ENCODE assay signal across 8 cellular contexts in genomic region chr1:1040004-1040991, GRCh38. TPM values are rescaled to one million over a fixed set of nuclear protein-coding genes. Genes with fewer than 3 reads are reported as not detected.
DNase-seq lines count a peak whose midpoint lies in the region; ATAC-seq and TF ChIP-seq lines count a peak whose summit lies in the region.

No MANE protein-coding gene starts in this region.

- H3K4me3 ChIP-seq in HCT116 (replicated peaks in 1 of 2; ENCODE audit: low read depth in 1 of 2, low read length in 2 of 2) (0 out of 4 replicates have a peak overlapping the region, but pooled peaks of 1 of the 2 experiments have one; percentile 18), OCI-LY7 (ENCODE audit: low read depth, low read length, poor library complexity, severe bottlenecking) (peak overlapping the region; percentile 40), fibroblast of pulmonary artery (replicated peaks; ENCODE audit: low read depth, low read length) (peak overlapping the region; percentile 44), subcutaneous abdominal adipose tissue (ENCODE audit: low read depth in 1 of 5, low read length in 5 of 5) (peak overlapping the region in 3 of 5 donors; percentile 43 to 65 (median 57))

- RAD21 ChIA-PET in HCT116 (lab: Charles Lee; ENCODE audit: low non-redundant PET in 1 of 2, low total read pairs in 2 of 2, uncharacterized antibody in 2 of 2, unreplicated experiment in 2 of 2), result no interaction called here

- H3K9ac ChIP-seq in HCT116 (ENCODE audit: low read length), result peak overlapping the region; percentile 44; the same call in 1 of the 2 replicates
- peak overlapping the region in 2 of 5 donors; percentile 23 to 41 for H3K9ac ChIP-seq in subcutaneous abdominal adipose tissue (ENCODE audit: low read length in 5 of 5)

- H4K20me1 ChIP-seq in HCT116 (ENCODE audit: insufficient read depth), result no peaks in the 10 kb centered on the region
- H4K20me1 ChIP-seq in OCI-LY7 (ENCODE audit: insufficient read depth, low read length), result no peaks in the 10 kb centered on the region

- H3K79me2 ChIP-seq in HCT116 (ENCODE audit: insufficient read depth, low read length) (peaks cover 52% of the 10 kb centered on the region), OCI-LY7 (ENCODE audit: insufficient read depth, low read depth, low read length) (no peaks in the 10 kb centered on the region)

- peak; percentile 88 for ATAC-seq in HCT116
- no peak for ATAC-seq in GM21528 (IDR thresholded peaks at IDR 0.05; ENCODE audit: low FRiP score, unreplicated experiment)

- CTCF ChIA-PET in HCT116 (lab: Charles Lee), result interaction anchor here (1.0 kb wide), 1 partner anchor 38 kb away, joined by 3 read pairs; no protein-coding TSS in a partner anchor
- CTCF ChIA-PET in OCI-LY7 (lab: Charles Lee; ENCODE audit: unreplicated experiment), result interaction anchor here (0.6 kb wide), 1 partner anchor 33 kb away, joined by 3 read pairs; no protein-coding TSS in a partner anchor

- TF ChIP-seq POLR2A in HCT116 (IDR thresholded peaks at IDR 0.05; ENCODE audit: borderline replicate concordance, extremely low read depth, insufficient read depth, insufficient read length), result no peak

- TF ChIP-seq RAD21 in HCT116 (IDR thresholded peaks at IDR 0.05; ENCODE audit: low read depth), result no peak

- DNase-seq in COLO668 (lab: John Stamatoyannopoulos, UW; ENCODE audit: unreplicated experiment) (peak; percentile 80), HCT116 (ENCODE audit: low read depth, low spot score) (peak; percentile 61), OCI-LY7 (ENCODE audit: low spot score) (peak; percentile 88), fibroblast of pulmonary artery (ENCODE audit: low read depth) (peak; percentile 80), non-pigmented ciliary epithelial cell (ENCODE audit: low read depth) (peak; percentile 27)
- peak; percentile 70 for DNase-seq in activated effector memory CD4-positive, alpha-beta T cell treated with Interleukin-2 at 50 U/mL for 16 hours

- H3K4me2 ChIP-seq in HCT116 (ENCODE audit: low read length) (peak overlapping the region; percentile 60), OCI-LY7 (ENCODE audit: low read length) (peak overlapping the region; percentile 57)

- TF ChIP-seq CTCF in HCT116 (IDR thresholded peaks at IDR 0.05 in 2 of 3, conservative IDR thresholded peaks at IDR 0.05 in 1 of 3; ENCODE audit: borderline replicate concordance in 1 of 3, insufficient read depth in 1 of 3, low read depth in 2 of 3, low read length in 2 of 3) (no peak), OCI-LY7 (conservative IDR thresholded peaks at IDR 0.05; ENCODE audit: low read length) (no peak), fibroblast of pulmonary artery (IDR thresholded peaks at IDR 0.05; ENCODE audit: low read length, missing control alignments) (no peak)

- POLR2A ChIA-PET in HCT116 (lab: Charles Lee), result interaction anchor here (0.7 to 1.1 kb wide), 2 partner anchors 23 to 42 kb away, joined by 3 to 4 read pairs; no protein-coding TSS in a partner anchor
- POLR2A ChIA-PET in OCI-LY7 (lab: Charles Lee), result no interaction called here

- intact Hi-C loops in HCT116 (cut with micrococcal nuclease), result no loop called here
- intact Hi-C loops in OCI-LY7 (cut with micrococcal nuclease; ENCODE audit: unreplicated experiment), result no loop called here

- no TSS peak for BruUV-seq in HCT116 (replicated peaks; lab: Mats Ljungman, UMichigan)
- no TSS peak for BruUV-seq in OCI-LY7 (replicated peaks; lab: Mats Ljungman, UMichigan)

- no peaks in the 10 kb centered on the region for H3K9me3 ChIP-seq in HCT116 (ENCODE audit: control insufficient read depth in 1 of 2, insufficient read depth in 1 of 2, low read depth in 1 of 2, low read length in 2 of 2)
- no peaks in the 10 kb centered on the region for H3K9me3 ChIP-seq in OCI-LY7 (ENCODE audit: low read length)
- H3K9me3 ChIP-seq in subcutaneous abdominal adipose tissue (ENCODE audit: control insufficient read depth in 5 of 5, low read length in 5 of 5), result no peaks in the 10 kb centered on the region

- H3K27ac ChIP-seq in HCT116 (ENCODE audit: low read depth, low read length), result peak overlapping the region; percentile 82
- no peak overlapping the region for H3K27ac ChIP-seq in OCI-LY7 (ENCODE audit: low read depth, low read length, poor library complexity, severe bottlenecking)
- no peak overlapping the region for H3K27ac ChIP-seq in subcutaneous abdominal adipose tissue (ENCODE audit: low read depth, low read length)

- H3K27me3 ChIP-seq in HCT116 (ENCODE audit: insufficient read depth, low read length), result no peaks in the 10 kb centered on the region
- peaks cover 11 to 40% (median 29%) of the 10 kb centered on the region in 5 donors for H3K27me3 ChIP-seq in subcutaneous abdominal adipose tissue (ENCODE audit: control insufficient read depth in 5 of 5, insufficient read depth in 4 of 5, low read length in 5 of 5)

- H3K36me3 ChIP-seq in HCT116 (ENCODE audit: control insufficient read depth in 1 of 2, insufficient read depth in 2 of 2, low read length in 2 of 2) (peaks cover 5 to 45% of the 10 kb centered on the region in 2 experiments; a peak in 3 of 4 replicates), OCI-LY7 (ENCODE audit: insufficient read depth, low read length) (no peaks in the 10 kb centered on the region), subcutaneous abdominal adipose tissue (ENCODE audit: control insufficient read depth in 5 of 5, insufficient read depth in 5 of 5, low read length in 5 of 5) (peaks cover 0 to 17% (median 2%) of the 10 kb centered on the region in 5 donors)

- H3K9me2 ChIP-seq in HCT116 (ENCODE audit: insufficient read depth) (no peaks in the 10 kb centered on the region), OCI-LY7 (ENCODE audit: insufficient read depth, low read length) (no peaks in the 10 kb centered on the region)

- H2AFZ ChIP-seq in HCT116 (ENCODE audit: low read depth, low read length, poor library complexity, severe bottlenecking) (no peak overlapping the region), OCI-LY7 (ENCODE audit: low read length) (no peak overlapping the region)

- peaks cover 7 to 18% of the 10 kb centered on the region in 2 experiments; a peak in 3 of 4 replicates for H3K4me1 ChIP-seq in HCT116 (ENCODE audit: control insufficient read depth in 1 of 2, insufficient read depth in 2 of 2, low read length in 2 of 2)
- H3K4me1 ChIP-seq in OCI-LY7 (ENCODE audit: insufficient read depth, low read length, poor library complexity, severe bottlenecking), result peaks cover 15% of the 10 kb centered on the region
- peaks cover 0 to 13% (median 10%) of the 10 kb centered on the region in 5 donors for H3K4me1 ChIP-seq in subcutaneous abdominal adipose tissue (ENCODE audit: control insufficient read depth in 5 of 5, insufficient read depth in 5 of 5, low read length in 5 of 5)

TF ChIP-seq in HCT116, 20 proteins besides CTCF, POLR2A, EP300 and RAD21:
- TF ChIP-seq JUND (IDR thresholded peaks at IDR 0.05), result no peak
- TF ChIP-seq POLR2AphosphoS5 (IDR thresholded peaks at IDR 0.05; ENCODE audit: low read depth, low read length), result peak; percentile 29; the same call in 1 of the 2 replicates
- no peak for TF ChIP-seq ZBTB33 (IDR thresholded peaks at IDR 0.05; ENCODE audit: extremely low read depth, insufficient replicate concordance, low read length)

RNA-seq across cellular contexts. Expression of gene AGRN, which starts 20.4 kb away (rescaled TPM):
- 134 TPM for total RNA-seq in HCT116 (2021; ENCODE audit: unreplicated experiment)
- 71.3 and 82.2 TPM in 2 replicates for polyA plus RNA-seq in HCT116 (2012)
- total RNA-seq in OCI-LY7 (2014; rRNA removed; shearing (Covaris generic)), result 2.2 and 2.7 TPM in 2 replicates
- total RNA-seq in OCI-LY7 (2022), result 9.1 and 9.8 TPM in 2 replicates

RNA-seq across cellular contexts. Expression of gene ISG15, which starts 27.0 kb away (rescaled TPM):
- total RNA-seq in HCT116 (2021; ENCODE audit: unreplicated experiment), result 140 TPM
- polyA plus RNA-seq in HCT116 (2012), result 209 and 352 TPM in 2 replicates
- 99.9 and 110 TPM in 2 replicates for total RNA-seq in OCI-LY7 (2014; rRNA removed; shearing (Covaris generic))
- 53.4 and 65.4 TPM in 2 replicates for total RNA-seq in OCI-LY7 (2022)

RNA-seq across cellular contexts. Expression of gene RNF223, which starts 33.8 kb away (rescaled TPM):
- total RNA-seq in HCT116 (2021; ENCODE audit: unreplicated experiment) (6.3 TPM), OCI-LY7 (2022) (not detected in 2 replicates)
- polyA plus RNA-seq in HCT116 (2012), result 8.6 and 8.7 TPM in 2 replicates
- total RNA-seq in OCI-LY7 (2014; rRNA removed; shearing (Covaris generic)), result not detected in 2 replicates

RNA-seq across cellular contexts. Expression of gene HES4, which starts 40.4 kb away (rescaled TPM):
- total RNA-seq in HCT116 (2021; ENCODE audit: unreplicated experiment) (145 TPM), OCI-LY7 (2022) (not detected in 2 replicates)
- polyA plus RNA-seq in HCT116 (2012), result 88.1 and 110 TPM in 2 replicates
- total RNA-seq in OCI-LY7 (2014; rRNA removed; shearing (Covaris generic)), result not detected in 2 replicates

RNA-seq across cellular contexts. Expression of gene PERM1, which starts 58.4 kb away (rescaled TPM):
- total RNA-seq in HCT116 (2021; ENCODE audit: unreplicated experiment) (0.39 TPM), OCI-LY7 (2022) (not detected in 2 replicates)
- 2.6 and 3.8 TPM in 2 replicates for polyA plus RNA-seq in HCT116 (2012)
- total RNA-seq in OCI-LY7 (2014; rRNA removed; shearing (Covaris generic)), result not detected in 2 replicates

Comparison
In these comparisons a context has a peak if more than half of its experiments do, and no peak if none do; other contexts are left out.
1. DNase-seq: peak in every context shown above with its lines; median percentile 88 in OCI-LY7; 80 in COLO668; 80 in fibroblast of pulmonary artery; 70 in activated effector memory CD4-positive, alpha-beta T cell treated with Interleukin-2 at 50 U/mL for 16 hours; 61 in HCT116; 27 in non-pigmented ciliary epithelial cell.
2. RNA of gene AGRN, which starts 20.4 kb away (total RNA-seq): 134 TPM in HCT116 (single experiment); 2.2 to 9.8 TPM in OCI-LY7; every median in the first group is over 10 times any median in the second.